Comparison of ENCODE assay signal across 25 cellular contexts in genomic region chr2:152354909-152355308, GRCh38. TPM values are rescaled to one million over a fixed set of nuclear protein-coding genes. Genes with fewer than 3 reads are reported as not detected.
DNase-seq lines count a peak whose midpoint lies in the region; ATAC-seq, FAIRE-seq and TF ChIP-seq lines count a peak whose summit lies in the region.
"Had no signal": no experiment of that assay in that cellular context is flagged by ENCODE, and none has a peak within 500 bp of the region (broad histone marks: within the 10 kb centered on the region; RNA-seq: fewer than 3 reads in every experiment).

No MANE protein-coding gene starts in this region.

- H3K4me3 ChIP-seq in right cardiac atrium (ENCODE audit: low read length) (no peak overlapping the region), right atrium auricular region (no peak overlapping the region), sigmoid colon (no peak overlapping the region)
- H3K4me3 ChIP-seq: lower lobe of right lung, thyroid gland had no signal

- no peaks in the 10 kb centered on the region for H3K9me3 ChIP-seq in right cardiac atrium (ENCODE audit: control insufficient read depth, low read length)
- no peaks in the 10 kb centered on the region for H3K9me3 ChIP-seq in right atrium auricular region
- no peaks in the 10 kb centered on the region for H3K9me3 ChIP-seq in sigmoid colon
- H3K9me3 ChIP-seq: lower lobe of right lung, thyroid gland had no signal

- H3K36me3 Mint-ChIP-seq in mesothelial cell of epicardium = peaks cover 5% of the 10 kb centered on the region
- H3K36me3 Mint-ChIP-seq: natural killer cell had no signal

- DNase-seq in right cardiac atrium (no peak), right atrium auricular region (ENCODE audit: low spot score) (no peak), mesothelial cell of epicardium (ENCODE audit: low spot score in 2 of 2, unreplicated experiment in 2 of 2) (no peak), sigmoid colon (no peak), RCC 7860 (ENCODE audit: low spot score) (no peak), hepatic stellate cell (ENCODE audit: low spot score) (no peak)
- DNase-seq: activated CD8-positive, alpha-beta T cell treated with anti-CD3 and anti-CD28 coated beads for 36 hours; activated naive CD8-positive, alpha-beta T cell treated with anti-CD3 and anti-CD28 coated beads, Interleukin-2, amount 50 U/mL, for 24 hours; CD8-positive, alpha-beta memory T cell; cortex of kidney; EL; H9; IMR-90; lower lobe of right lung; natural killer cell; NCI-H1048; NCI-H2107; NCI-H82; stimulated activated CD4-positive, alpha-beta T cell treated with anti-CD3 and anti-CD28 coated beads, Interleukin-2, amount 100 ng/mL, for 24 hours; T-helper 1 cell; thyroid gland had no signal

- H3K27ac ChIP-seq in right cardiac atrium (ENCODE audit: low read length) (no peak overlapping the region), right atrium auricular region (peak overlapping the region in 1 of 2 donors; percentile 42), cingulate gyrus (ENCODE audit: low read depth, low read length) (peak overlapping the region; percentile 66), sigmoid colon (no peak overlapping the region)
- H3K27ac ChIP-seq: lower lobe of right lung, VCaP had no signal

- peak overlapping the region; percentile 73 for H3K27ac Mint-ChIP-seq in mesothelial cell of epicardium
- H3K27ac Mint-ChIP-seq: activated CD8-positive, alpha-beta T cell treated with anti-CD3 and anti-CD28 coated beads for 36 hours; activated naive CD8-positive, alpha-beta T cell treated with anti-CD3 and anti-CD28 coated beads, Interleukin-2, amount 50 U/mL, for 24 hours; activated T-helper 1 cell treated with anti-CD3 and anti-CD28 coated beads, Interleukin-12 subunit alpha, Interleukin-12 subunit beta, Interleukin-2, Interleukin-4 antibody, amounts not matched to agents 30 ng/mL and 10 ng/mL and 1 ng/mL, durations not matched to agents 14 hours and 24 hours and 36 hours; CD8-positive, alpha-beta memory T cell; natural killer cell had no signal

- H3K9me3 Mint-ChIP-seq in mesothelial cell of epicardium = peaks cover 3% of the 10 kb centered on the region
- H3K9me3 Mint-ChIP-seq: activated CD8-positive, alpha-beta T cell treated with anti-CD3 and anti-CD28 coated beads for 36 hours; activated naive CD8-positive, alpha-beta T cell treated with anti-CD3 and anti-CD28 coated beads, Interleukin-2, amount 50 U/mL, for 24 hours; activated T-helper 1 cell treated with anti-CD3 and anti-CD28 coated beads, Interleukin-12 subunit alpha, Interleukin-12 subunit beta, Interleukin-2, Interleukin-4 antibody, amounts not matched to agents 30 ng/mL and 10 ng/mL and 1 ng/mL, durations not matched to agents 14 hours and 24 hours and 36 hours; natural killer cell had no signal

- ATAC-seq in right cardiac atrium (peak; percentile 57 to 76), GM21515 (IDR thresholded peaks at IDR 0.05; ENCODE audit: unreplicated experiment) (no peak)
- ATAC-seq: activated CD8-positive, alpha-beta T cell treated with anti-CD3 and anti-CD28 coated beads for 36 hours; activated naive CD8-positive, alpha-beta T cell treated with anti-CD3 and anti-CD28 coated beads, Interleukin-2, amount 50 U/mL, for 24 hours; lower lobe of right lung; natural killer cell had no signal

- 28% methylated on average over 3 of the region's 3 CpGs for WGBS in right cardiac atrium
- WGBS in sigmoid colon, 2 donors = 74 to 76% methylated on average over 3 of the region's 3 CpGs

- no peaks in the 10 kb centered on the region for H3K27me3 ChIP-seq in right cardiac atrium (ENCODE audit: control insufficient read depth, insufficient read depth)
- H3K27me3 ChIP-seq in right atrium auricular region = no peaks in the 10 kb centered on the region
- H3K27me3 ChIP-seq in sigmoid colon = no peaks in the 10 kb centered on the region
- H3K27me3 ChIP-seq: thyroid gland had no signal

- H3K36me3 ChIP-seq in right atrium auricular region = no peaks in the 10 kb centered on the region
- no peaks in the 10 kb centered on the region for H3K36me3 ChIP-seq in sigmoid colon
- H3K36me3 ChIP-seq: lower lobe of right lung, thyroid gland had no signal

- TF ChIP-seq CTCF in right atrium auricular region (IDR thresholded peaks at IDR 0.05) (no peak), mesothelial cell of epicardium (IDR thresholded peaks at IDR 0.05; ENCODE audit: unreplicated experiment) (no peak), sigmoid colon (IDR thresholded peaks at IDR 0.05) (no peak)

- TF ChIP-seq EP300 in sigmoid colon (IDR thresholded peaks at IDR 0.05) = no peak

- no peak for FAIRE-seq in RCC 7860 (lab: Jason Lieb, UNC)

- TF ChIP-seq POLR2A in sigmoid colon (IDR thresholded peaks at IDR 0.05) = no peak

- H3K4me3 Mint-ChIP-seq in mesothelial cell of epicardium = no peak overlapping the region
- H3K4me3 Mint-ChIP-seq: activated CD8-positive, alpha-beta T cell treated with anti-CD3 and anti-CD28 coated beads for 36 hours; activated naive CD8-positive, alpha-beta T cell treated with anti-CD3 and anti-CD28 coated beads, Interleukin-2, amount 50 U/mL, for 24 hours; activated T-helper 1 cell treated with anti-CD3 and anti-CD28 coated beads, Interleukin-12 subunit alpha, Interleukin-12 subunit beta, Interleukin-2, Interleukin-4 antibody, amounts not matched to agents 30 ng/mL and 10 ng/mL and 1 ng/mL, durations not matched to agents 14 hours and 24 hours and 36 hours; CD8-positive, alpha-beta memory T cell; H9; natural killer cell had no signal

- H3K27me3 Mint-ChIP-seq in mesothelial cell of epicardium (ENCODE audit: low read depth) = no peaks in the 10 kb centered on the region

- H3K4me1 ChIP-seq in right cardiac atrium (ENCODE audit: control insufficient read depth, insufficient read depth, low read length) = peaks cover 2% of the 10 kb centered on the region
- H3K4me1 ChIP-seq in right atrium auricular region = peaks cover 0 to 3% of the 10 kb centered on the region in 2 donors
- H3K4me1 ChIP-seq in sigmoid colon = peaks cover 0 to 6% (median 0%) of the 10 kb centered on the region in 4 donors

- peaks cover 12% of the 10 kb centered on the region for H3K4me1 Mint-ChIP-seq in mesothelial cell of epicardium
- H3K4me1 Mint-ChIP-seq: activated naive CD8-positive, alpha-beta T cell treated with anti-CD3 and anti-CD28 coated beads, Interleukin-2, amount 50 U/mL, for 24 hours; CD8-positive, alpha-beta memory T cell; natural killer cell had no signal

- intact Hi-C loops in right cardiac atrium (cut with DNase I) = no loop called here
- intact Hi-C loops in sigmoid colon (cut with DNase I) = no loop called here

RNA-seq across cellular contexts. Expression of gene FMNL2, which starts 19.9 kb away (rescaled TPM):
- 10 to 100 TPM in 2 of 4 donors, 1 to 10 TPM in 2; 7.2 to 10.8 (median 9.9) TPM for total RNA-seq in right cardiac atrium
- polyA plus RNA-seq in right cardiac atrium = 7.9 TPM
- 10 to 100 TPM in 1 of 2 donors, 1 to 10 TPM in 1; 6.0 to 11.5 TPM for total RNA-seq in right atrium auricular region
- 50.2 to 52.6 TPM (median 51.5 TPM) in 3 replicates for total RNA-seq in mesothelial cell of epicardium
- 10 to 100 TPM; 17.8 to 30.5 (median 24.7) TPM for total RNA-seq in sigmoid colon
- 10 to 100 TPM in 1 of 3 donors, 1 to 10 TPM in 2; 9.4 to 10.4 (median 9.6) TPM for polyA plus RNA-seq in sigmoid colon
